In the genomic region with DNA sequence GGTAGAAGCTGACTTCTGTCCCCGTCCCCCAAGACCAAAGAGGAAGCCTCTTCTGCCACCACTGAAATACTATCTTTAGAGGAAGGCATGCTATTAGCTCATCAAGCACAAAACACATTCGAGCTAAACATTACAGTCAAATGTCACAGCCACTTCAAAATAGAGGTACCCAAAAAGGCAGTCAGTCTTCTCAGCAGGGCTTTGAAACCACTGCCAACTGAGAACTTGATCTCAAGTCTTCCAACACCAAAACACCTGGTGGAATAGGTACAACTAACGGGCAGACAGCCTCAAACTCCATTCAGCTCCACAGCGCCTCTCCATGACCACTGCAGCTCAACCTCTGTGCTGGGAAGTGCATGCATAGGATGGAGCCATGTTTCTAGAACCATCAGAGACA, we compare ENCODE assay signal across 1 cellular context.
A peak's percentile ranks its signal among the peaks of the same experiment; 100 is the strongest.
TF ChIP-seq lines count a peak whose summit lies in the region.

No MANE protein-coding gene starts in this region.

TF ChIP-seq in HEK293, 187 proteins besides CTCF, POLR2A, EP300 and RAD21 (continued from another document):
- TF ChIP-seq, protein P1, sequence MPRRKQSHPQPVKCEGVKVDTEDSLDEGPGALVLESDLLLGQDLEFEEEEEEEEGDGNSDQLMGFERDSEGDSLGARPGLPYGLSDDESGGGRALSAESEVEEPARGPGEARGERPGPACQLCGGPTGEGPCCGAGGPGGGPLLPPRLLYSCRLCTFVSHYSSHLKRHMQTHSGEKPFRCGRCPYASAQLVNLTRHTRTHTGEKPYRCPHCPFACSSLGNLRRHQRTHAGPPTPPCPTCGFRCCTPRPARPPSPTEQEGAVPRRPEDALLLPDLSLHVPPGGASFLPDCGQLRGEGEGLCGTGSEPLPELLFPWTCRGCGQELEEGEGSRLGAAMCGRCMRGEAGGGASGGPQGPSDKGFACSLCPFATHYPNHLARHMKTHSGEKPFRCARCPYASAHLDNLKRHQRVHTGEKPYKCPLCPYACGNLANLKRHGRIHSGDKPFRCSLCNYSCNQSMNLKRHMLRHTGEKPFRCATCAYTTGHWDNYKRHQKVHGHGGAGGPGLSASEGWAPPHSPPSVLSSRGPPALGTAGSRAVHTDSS (tag by site-specific recombination; IDR thresholded peaks at IDR 0.05) = no peak
- TF ChIP-seq ZNF211 (tag by site-specific recombination; IDR thresholded peaks at IDR 0.05; ENCODE audit: low read depth) (no peak), FEZF1 (tag by site-specific recombination; IDR thresholded peaks at IDR 0.05) (peak; percentile 76)
